Comparison of ENCODE assay signal across 16 cellular contexts in the genomic region with DNA sequence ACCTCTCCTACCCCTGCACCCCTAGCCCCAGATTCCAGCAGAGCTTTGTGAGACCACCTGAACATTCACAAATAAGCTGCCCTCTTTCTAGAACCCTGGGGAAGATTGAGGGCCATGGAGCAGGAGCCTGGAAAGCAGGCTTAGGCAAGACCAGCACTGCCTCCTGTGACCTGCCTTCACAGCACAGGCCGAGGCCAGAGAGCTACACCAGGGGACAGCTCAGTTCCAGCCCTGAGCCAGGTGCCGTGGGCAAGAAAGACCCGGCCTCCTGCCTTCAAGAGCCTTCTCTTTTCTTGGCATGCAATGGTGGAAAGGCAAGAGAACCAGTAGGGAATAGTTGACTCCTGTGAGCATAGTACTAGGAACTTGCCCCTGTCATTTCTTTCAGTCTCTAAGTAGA. TPM values are rescaled to one million over a fixed set of nuclear protein-coding genes. Genes with fewer than 3 reads are reported as not detected.
DNase-seq lines count a peak whose midpoint lies in the region; ATAC-seq and TF ChIP-seq lines count a peak whose summit lies in the region.
"Had no signal": no experiment of that assay in that cellular context is flagged by ENCODE, and none has a peak within 500 bp of the region (broad histone marks: within the 10 kb centered on the region; RNA-seq: fewer than 3 reads in every experiment).

No MANE protein-coding gene starts in this region.

- peaks cover 39% of the 10 kb centered on the region for H3K36me3 ChIP-seq in left ventricle myocardium inferior

- H3K36me3 Mint-ChIP-seq in activated T-helper 17 cell treated with anti-CD3 and anti-CD28 coated beads, Interleukin-2, amount 50 U/mL, for 72 hours (ENCODE audit: low read depth) = peaks cover 100% of the 10 kb centered on the region
- peaks cover 32 to 33% of the 10 kb centered on the region in 2 donors for H3K36me3 Mint-ChIP-seq in naive B cell

- peak overlapping the region; percentile 5 for H3K27ac Mint-ChIP-seq in activated T-helper 17 cell treated with anti-CD3 and anti-CD28 coated beads, Interleukin-2, amount 50 U/mL, for 72 hours
- peak overlapping the region in 4 of 6 donors; percentile 2 to 84 (median 16) for H3K27ac Mint-ChIP-seq in naive B cell
- H3K27ac Mint-ChIP-seq: CD4-positive, alpha-beta T cell had no signal

- ATAC-seq in Right ventricle myocardium superior (ENCODE audit: poor library complexity) (no peak), naive B cell (ENCODE audit: low read depth in 2 of 2) (no peak), GM19455 (IDR thresholded peaks at IDR 0.05; ENCODE audit: unreplicated experiment) (no peak), GM19452 (IDR thresholded peaks at IDR 0.05; ENCODE audit: unreplicated experiment) (no peak)
- ATAC-seq in activated T-helper 17 cell treated with anti-CD3 and anti-CD28 coated beads, Interleukin-2, amount 50 U/mL, for 72 hours (replicated peaks) = no peak
- ATAC-seq: GM12878 had no signal

- TF ChIP-seq CTCF in left ventricle myocardium inferior (IDR thresholded peaks at IDR 0.05; ENCODE audit: borderline replicate concordance) = no peak

- H3K9me3 Mint-ChIP-seq in activated T-helper 17 cell treated with anti-CD3 and anti-CD28 coated beads, Interleukin-2, amount 50 U/mL, for 72 hours = no peaks in the 10 kb centered on the region
- H3K9me3 Mint-ChIP-seq in naive B cell = no peaks in the 10 kb centered on the region
- H3K9me3 Mint-ChIP-seq: CD4-positive, alpha-beta T cell; HFFc6 had no signal

- no peak overlapping the region for H3K4me3 Mint-ChIP-seq in activated T-helper 17 cell treated with anti-CD3 and anti-CD28 coated beads, Interleukin-2, amount 50 U/mL, for 72 hours
- peak overlapping the region in 1 of 8 donors; percentile 47 for H3K4me3 Mint-ChIP-seq in naive B cell
- H3K4me3 Mint-ChIP-seq: B cell; CD4-positive, alpha-beta T cell; HFFc6 had no signal

- peaks cover 8% of the 10 kb centered on the region for H3K4me1 Mint-ChIP-seq in activated T-helper 17 cell treated with anti-CD3 and anti-CD28 coated beads, Interleukin-2, amount 50 U/mL, for 72 hours
- peaks cover 14 to 35% (median 29%) of the 10 kb centered on the region in 3 donors for H3K4me1 Mint-ChIP-seq in naive B cell

- no peaks in the 10 kb centered on the region for H3K9me3 ChIP-seq in left ventricle myocardium inferior (replicated peaks)

- intact Hi-C loops in left ventricle myocardium inferior (cut with micrococcal nuclease) (no loop called here), Right ventricle myocardium superior (cut with DNase I) (loop anchor here (10.0 kb wide), 1 partner anchor 46 kb away; the partner anchor contains the start of gene SLC6A6)

- DNase-seq in left ventricle myocardium inferior (no peak), Right ventricle myocardium superior (no peak), naive B cell (no peak), GM19238 (ENCODE audit: insufficient read length, low spot score) (no peak), cerebellar cortex (ENCODE audit: low spot score) (no peak)
- DNase-seq: ACHN; C1 segment of cervical spinal cord; CD4-positive, alpha-beta T cell; DMS79; HCEC 1CT; HFFc6 had no signal

- peaks cover 68% of the 10 kb centered on the region for H3K4me1 ChIP-seq in left ventricle myocardium inferior

- H3K27me3 Mint-ChIP-seq in activated T-helper 17 cell treated with anti-CD3 and anti-CD28 coated beads, Interleukin-2, amount 50 U/mL, for 72 hours = no peaks in the 10 kb centered on the region
- H3K27me3 Mint-ChIP-seq in naive B cell = no peaks in the 10 kb centered on the region
- H3K27me3 Mint-ChIP-seq: B cell; CD4-positive, alpha-beta T cell had no signal

- no peak overlapping the region for H3K4me3 ChIP-seq in left ventricle myocardium inferior
- H3K4me3 ChIP-seq: GM12878 had no signal

- H3K27me3 ChIP-seq in left ventricle myocardium inferior (ENCODE audit: low read depth) = peaks cover 51% of the 10 kb centered on the region

- peak overlapping the region; percentile 90 for H3K27ac ChIP-seq in left ventricle myocardium inferior (replicated peaks)

RNA-seq across cellular contexts. Expression of gene SLC6A6, which starts 48.1 kb away (rescaled TPM):
- 35.4 TPM for total RNA-seq in left ventricle myocardium inferior
- 13.5 TPM for total RNA-seq in Right ventricle myocardium superior
- total RNA-seq in activated T-helper 17 cell treated with anti-CD3 and anti-CD28 coated beads, Interleukin-2, amount 50 U/mL, for 72 hours = 100 to 1,000 TPM in 1 of 2 donors, 10 to 100 TPM in 1; 80.1 to 219 TPM
- 1 to 10 TPM; 4.7 to 9.1 (median 6.2) TPM for polyA plus RNA-seq in naive B cell (ENCODE audit: low read depth in 6 of 6)
